In genomic region chr2:38514603-38515154, GRCh38 we compare ENCODE assay signal across 20 cellular contexts.
DNase-seq lines count a peak whose midpoint lies in the region; ATAC-seq, FAIRE-seq and TF ChIP-seq lines count a peak whose summit lies in the region.
"Had no signal": no experiment of that assay in that cellular context is flagged by ENCODE, and none has a peak within 500 bp of the region (broad histone marks: within the 10 kb centered on the region; RNA-seq: fewer than 3 reads in every experiment).

No MANE protein-coding gene starts in this region.

- no peak for TF ChIP-seq RAD21 in HepG2 (CRISPR knock-in tag; IDR thresholded peaks at IDR 0.05)

- H3K9ac ChIP-seq in HepG2 (ENCODE audit: insufficient read depth, low read depth, low read length), result no peak overlapping the region
- H3K9ac ChIP-seq: KMS-11 had no signal

- H4K20me1 ChIP-seq in HepG2 (ENCODE audit: insufficient read depth, low read length), result no peaks in the 10 kb centered on the region

- FAIRE-seq in HepG2 (lab: Jason Lieb, UNC), result no peak
- FAIRE-seq: small intestine had no signal

- H3K4me2 ChIP-seq in HepG2 (ENCODE audit: low read depth, low read length), result no peak overlapping the region
- H3K4me2 ChIP-seq: KMS-11 had no signal

- H3K27ac ChIP-seq in HepG2 (ENCODE audit: extremely low read length, insufficient read depth, low read length) (no peak overlapping the region), right lobe of liver (no peak overlapping the region), gastroesophageal sphincter (peak overlapping the region; percentile 89 to 97 (median 91)), psoas muscle (peak overlapping the region; percentile 89), tibial nerve (peak overlapping the region in 2 of 4 donors; percentile 76 to 78)
- H3K27ac ChIP-seq: KMS-11 had no signal

- intact Hi-C loops in HepG2 (cut with micrococcal nuclease; ENCODE audit: unreplicated experiment), result no loop called here
- intact Hi-C loops in right lobe of liver (cut with DNase I), result no loop called here
- intact Hi-C loops in psoas muscle (cut with DNase I), result no loop called here

- H3K4me3 ChIP-seq in HepG2 (replicated peaks in 1 of 3; ENCODE audit: insufficient read depth in 1 of 3, low read depth in 2 of 3, low read length in 3 of 3) (no peak overlapping the region), right lobe of liver (no peak overlapping the region), gastroesophageal sphincter (no peak overlapping the region), psoas muscle (peak overlapping the region; percentile 53), tibial nerve (no peak overlapping the region)
- H3K4me3 ChIP-seq: HAP-1 had no signal

- in situ Hi-C loops in HepG2 (cut with HindIII; ENCODE audit: extremely low pct_ligation_motif_present, low pct_unique_long_range_greater_than_20kb), result loop anchor here (5.0 kb wide), 1 partner anchor 197 kb away; no protein-coding TSS in a partner anchor

- peaks cover 0 to 7% of the 10 kb centered on the region in 2 experiments; a peak in 1 of 5 replicates for H3K27me3 ChIP-seq in HepG2 (ENCODE audit: control insufficient read depth in 1 of 2, insufficient read depth in 2 of 2, low read length in 2 of 2)
- no peaks in the 10 kb centered on the region for H3K27me3 ChIP-seq in right lobe of liver
- no peaks in the 10 kb centered on the region for H3K27me3 ChIP-seq in gastroesophageal sphincter
- no peaks in the 10 kb centered on the region for H3K27me3 ChIP-seq in psoas muscle (ENCODE audit: insufficient read depth in 3 of 3, low read length in 2 of 3)
- H3K27me3 ChIP-seq in tibial nerve, result no peaks in the 10 kb centered on the region
- H3K27me3 ChIP-seq: upper lobe of left lung had no signal

- no peak for ATAC-seq in HepG2
- no peak for ATAC-seq in right lobe of liver
- ATAC-seq in gastroesophageal sphincter, result no peak
- peak; percentile 48 to 78 (median 70) for ATAC-seq in psoas muscle

- H3K9me3 ChIP-seq in HepG2 (ENCODE audit: low read length) (no peaks in the 10 kb centered on the region), right lobe of liver (no peaks in the 10 kb centered on the region), gastroesophageal sphincter (no peaks in the 10 kb centered on the region), psoas muscle (no peaks in the 10 kb centered on the region), tibial nerve (no peaks in the 10 kb centered on the region)
- H3K9me3 ChIP-seq: HAP-1, upper lobe of left lung had no signal

- no peaks in the 10 kb centered on the region for H3K79me2 ChIP-seq in HepG2 (ENCODE audit: insufficient read depth, low read length)

- peaks cover 28% of the 10 kb centered on the region for H3K4me1 ChIP-seq in HepG2 (ENCODE audit: insufficient read depth, low read length)
- H3K4me1 ChIP-seq in right lobe of liver, result peaks cover 0 to 6% (median under 1%) of the 10 kb centered on the region in 4 donors
- peaks cover 4 to 66% (median 4%) of the 10 kb centered on the region in 3 donors for H3K4me1 ChIP-seq in gastroesophageal sphincter
- peaks cover 23% of the 10 kb centered on the region for H3K4me1 ChIP-seq in psoas muscle
- H3K4me1 ChIP-seq in tibial nerve, result peaks cover 0 to 4% (median 0%) of the 10 kb centered on the region in 4 donors
- H3K4me1 ChIP-seq: HAP-1, upper lobe of left lung had no signal

- WGBS in HepG2 (ENCODE audit: low lambda C conversion rate), result 50% methylated on average over 3 of the region's 3 CpGs
- WGBS in right lobe of liver (ENCODE audit: insufficient coverage, low coverage, low lambda C conversion rate, missing lambda C conversion rate), result 94% methylated on average over 2 of the region's 3 CpGs
- WGBS in gastroesophageal sphincter (ENCODE audit: low coverage in 1 of 2), 2 donors, result 64 to 85% methylated on average over 2 to 3 of the region's 3 CpGs
- WGBS in psoas muscle, 3 donors, result 63 to 89% (median 65%) methylated on average over 3 of the region's 3 CpGs
- WGBS in tibial nerve, 2 donors, result 81 to 93% methylated on average over 3 of the region's 3 CpGs

- TF ChIP-seq CTCF in HepG2 (CRISPR knock-in tag; IDR thresholded peaks at IDR 0.05), result no peak
- TF ChIP-seq CTCF in right lobe of liver (IDR thresholded peaks at IDR 0.05), result no peak
- TF ChIP-seq CTCF in gastroesophageal sphincter (IDR thresholded peaks at IDR 0.05), result no peak
- no peak for TF ChIP-seq CTCF in psoas muscle (IDR thresholded peaks at IDR 0.05)
- TF ChIP-seq CTCF in tibial nerve (IDR thresholded peaks at IDR 0.05), result no peak

- CTCF ChIA-PET in HepG2 (lab: Yijun Ruan, JAX; ENCODE audit: low intra/inter-chr PET ratio, low total read pairs), result no interaction called here

- H3K36me3 ChIP-seq in HepG2 (replicated peaks in 1 of 2; ENCODE audit: control insufficient read depth in 1 of 2, insufficient read depth in 2 of 2, low read length in 2 of 2), result no peaks in the 10 kb centered on the region
- no peaks in the 10 kb centered on the region for H3K36me3 ChIP-seq in right lobe of liver
- H3K36me3 ChIP-seq in gastroesophageal sphincter, result no peaks in the 10 kb centered on the region
- H3K36me3 ChIP-seq in psoas muscle (ENCODE audit: insufficient read depth in 1 of 2, low read depth in 1 of 2), result no peaks in the 10 kb centered on the region
- no peaks in the 10 kb centered on the region for H3K36me3 ChIP-seq in tibial nerve
- H3K36me3 ChIP-seq: HAP-1, upper lobe of left lung had no signal

- TF ChIP-seq EP300 in HepG2 (IDR thresholded peaks at IDR 0.05; ENCODE audit: low read depth in 2 of 2, low read length in 2 of 2), result no peak
- TF ChIP-seq EP300 in HepG2 (CRISPR knock-in tag; IDR thresholded peaks at IDR 0.05; ENCODE audit: borderline replicate concordance), result no peak
- no peak for TF ChIP-seq EP300 in gastroesophageal sphincter (IDR thresholded peaks at IDR 0.05)
- no peak for TF ChIP-seq EP300 in tibial nerve (IDR thresholded peaks at IDR 0.05)

- DNase-seq in HepG2 (ENCODE audit: low spot score) (no peak), right lobe of liver (no peak), psoas muscle (no peak), NCI-H2029 (lab: John Stamatoyannopoulos, UW) (no peak), tibial nerve (ENCODE audit: low spot score in 2 of 2) (no peak), H4 (ENCODE audit: low spot score) (no peak)
- DNase-seq in activated naive CD4-positive, alpha-beta T cell (lab: John Stamatoyannopoulos, UW), result no peak
- DNase-seq: activated CD4-positive, alpha-beta T cell treated with anti-CD3 and anti-CD28 coated beads, Interleukin-2, amount 50 U/mL, for 1 hour; activated naive CD4-positive, alpha-beta T cell treated with anti-CD3 and anti-CD28 coated beads for 36 hours; CD4-positive, CD25-positive, alpha-beta regulatory T cell; DND-41; midbrain; NCI-H1417; small intestine; stimulated activated CD4-positive, alpha-beta T cell treated with anti-CD3 and anti-CD28 coated beads, Interleukin-4, amount 100 ng/mL, for 4 hours; stimulated activated CD8-positive, alpha-beta memory T cell treated with anti-CD3 and anti-CD28 coated beads, Interleukin-4, amount 100 ng/mL, for 48 hours had no signal

- H2AFZ ChIP-seq in HepG2 (ENCODE audit: low read length), result no peak overlapping the region

- BruUV-seq in HepG2 (replicated peaks; lab: Mats Ljungman, UMichigan), result no TSS peak

- POLR2A ChIA-PET in HepG2 (lab: Yijun Ruan, JAX), result interaction anchor here (1.8 kb wide), 1 partner anchor 18 kb away, joined by 3 read pairs; no protein-coding TSS in a partner anchor

- no peak for TF ChIP-seq POLR2A in HepG2 (IDR thresholded peaks at IDR 0.05; ENCODE audit: insufficient read depth in 1 of 2, low read depth in 2 of 2, low read length in 2 of 2)
- no peak for TF ChIP-seq POLR2A in right lobe of liver (IDR thresholded peaks at IDR 0.05)
- TF ChIP-seq POLR2A in gastroesophageal sphincter (IDR thresholded peaks at IDR 0.05), result no peak
- TF ChIP-seq POLR2A in tibial nerve (IDR thresholded peaks at IDR 0.05), result no peak

TF ChIP-seq in HepG2, 621 proteins besides CTCF, POLR2A, EP300 and RAD21:
- TF ChIP-seq HNF4A (CRISPR knock-in tag; IDR thresholded peaks at IDR 0.05) (0 out of 2 replicates have a peak, but pooled peaks have one; percentile 10), SALL1 (CRISPR knock-in tag; IDR thresholded peaks at IDR 0.05) (peak; percentile 19; the same call in 1 of the 2 replicates), TMF1 (CRISPR knock-in tag; IDR thresholded peaks at IDR 0.05; ENCODE audit: low read depth) (no peak), CEBPB (IDR thresholded peaks at IDR 0.05; ENCODE audit: borderline replicate concordance, low read depth, low read length) (peak; percentile 30; the same call in 1 of the 2 replicates)

Comparison
In these comparisons a context has a peak if more than half of its experiments do, and no peak if none do; other contexts are left out.
1. ATAC-seq: peak in psoas muscle (4 of 4); none in HepG2 (single experiment), right lobe of liver (0 of 4) and gastroesophageal sphincter (single experiment).
2. H3K27ac ChIP-seq: peak in gastroesophageal sphincter (4 of 4) and psoas muscle (single experiment); none in HepG2 (single experiment) and right lobe of liver (0 of 3).